In the genomic region with DNA sequence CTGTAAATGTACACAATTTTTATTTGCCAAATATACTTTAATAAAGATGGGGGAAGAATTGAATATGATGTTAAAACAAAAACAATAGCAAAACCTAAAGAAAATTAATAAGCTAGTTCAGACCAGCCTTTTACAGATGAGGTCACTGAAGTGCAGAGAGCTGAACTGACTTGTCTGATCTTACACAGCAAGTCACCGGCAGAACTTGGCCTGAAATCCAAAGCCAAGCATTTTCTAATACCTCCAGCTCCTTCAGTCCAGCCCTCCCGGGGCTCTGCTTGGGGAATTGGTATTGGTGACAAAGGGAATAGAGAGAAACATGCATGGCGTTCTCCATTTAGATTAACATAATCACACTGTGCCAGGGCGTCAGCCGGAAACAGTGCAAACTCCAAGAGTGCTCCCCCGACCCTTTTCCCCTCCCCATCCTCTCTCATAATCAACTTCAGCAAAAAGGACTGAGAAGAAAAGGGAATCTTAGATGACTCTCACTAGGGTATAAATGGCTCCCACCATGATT, we compare ENCODE assay signal across 18 cellular contexts. TPM values are rescaled to one million over a fixed set of nuclear protein-coding genes. Genes with fewer than 3 reads are reported as not detected.
DNase-seq lines count a peak whose midpoint lies in the region; ATAC-seq, FAIRE-seq and TF ChIP-seq lines count a peak whose summit lies in the region.
"Had no signal": no experiment of that assay in that cellular context is flagged by ENCODE, and none has a peak within 500 bp of the region (broad histone marks: within the 10 kb centered on the region; RNA-seq: fewer than 3 reads in every experiment).

No MANE protein-coding gene starts in this region.

- WGBS in HepG2 (ENCODE audit: low lambda C conversion rate), result 14% methylated on average over 6 of the region's 6 CpGs
- WGBS in right lobe of liver (ENCODE audit: insufficient coverage, low coverage, low lambda C conversion rate, missing lambda C conversion rate), result 59% methylated on average over 6 of the region's 6 CpGs
- WGBS in prostate gland, result 40% methylated on average over 6 of the region's 6 CpGs

- BruUV-seq in HepG2 (replicated peaks; lab: Mats Ljungman, UMichigan), result no TSS peak

- FAIRE-seq in HepG2 (lab: Jason Lieb, UNC), result no peak
- no peak for FAIRE-seq in bronchial epithelial cell (lab: Jason Lieb, UNC)
- no peak for FAIRE-seq in H54 (lab: Jason Lieb, UNC)
- FAIRE-seq: D721Med had no signal

- no peak overlapping the region for H3K27ac Mint-ChIP-seq in glutamatergic neuron (ENCODE audit: unreplicated experiment)
- H3K27ac Mint-ChIP-seq in stimulated activated effector memory CD8-positive, alpha-beta T cell treated with anti-CD3 and anti-CD28 coated beads, Interleukin-12 subunit alpha, Interleukin-12 subunit beta, amount 100 ng/mL, for 72 hours, result no peak overlapping the region
- H3K27ac Mint-ChIP-seq: CD8-positive, alpha-beta T cell had no signal

- intact Hi-C loops in HepG2 (cut with micrococcal nuclease; ENCODE audit: unreplicated experiment) (loop anchor here (5.0 kb wide), 1 partner anchor 341 kb away; no protein-coding TSS in a partner anchor), right lobe of liver (cut with DNase I) (no loop called here), prostate gland (cut with DNase I) (loop anchor here (5.0 kb wide), 2 partner anchors 71 to 341 kb away; a partner anchor contains a TSS)

- POLR2A ChIA-PET in HepG2 (lab: Yijun Ruan, JAX), result no interaction called here

- H3K9me3 Mint-ChIP-seq in glutamatergic neuron (ENCODE audit: unreplicated experiment), result no peaks in the 10 kb centered on the region
- H3K9me3 Mint-ChIP-seq in stimulated activated effector memory CD8-positive, alpha-beta T cell treated with anti-CD3 and anti-CD28 coated beads, Interleukin-12 subunit alpha, Interleukin-12 subunit beta, amount 100 ng/mL, for 72 hours, result peaks cover 11% of the 10 kb centered on the region
- H3K9me3 Mint-ChIP-seq: CD8-positive, alpha-beta T cell had no signal

- TF ChIP-seq EP300 in HepG2 (IDR thresholded peaks at IDR 0.05; ENCODE audit: low read depth in 2 of 2, low read length in 2 of 2) (no peak), HepG2 (CRISPR knock-in tag; IDR thresholded peaks at IDR 0.05; ENCODE audit: borderline replicate concordance) (no peak)

- ATAC-seq in HepG2 (no peak), right lobe of liver (no peak)
- no peak for ATAC-seq in stimulated activated effector memory CD8-positive, alpha-beta T cell treated with anti-CD3 and anti-CD28 coated beads, Interleukin-12 subunit alpha, Interleukin-12 subunit beta, amount 100 ng/mL, for 72 hours
- ATAC-seq: CD8-positive, alpha-beta T cell had no signal

- H3K9me3 ChIP-seq in HepG2 (ENCODE audit: low read length) (no peaks in the 10 kb centered on the region), right lobe of liver (no peaks in the 10 kb centered on the region), prostate gland (no peaks in the 10 kb centered on the region)

- TF ChIP-seq CTCF in HepG2 (CRISPR knock-in tag; IDR thresholded peaks at IDR 0.05) (no peak), right lobe of liver (IDR thresholded peaks at IDR 0.05) (no peak), bronchial epithelial cell (IDR thresholded peaks at IDR 0.05; ENCODE audit: insufficient read depth, low read length, severe bottlenecking) (no peak), glutamatergic neuron (IDR thresholded peaks at IDR 0.05; ENCODE audit: partially characterized antibody, unreplicated experiment) (no peak), prostate gland (IDR thresholded peaks at IDR 0.05) (no peak)

- H4K20me1 ChIP-seq in HepG2 (ENCODE audit: insufficient read depth, low read length), result no peaks in the 10 kb centered on the region

- H3K36me3 ChIP-seq in HepG2 (replicated peaks in 1 of 2; ENCODE audit: control insufficient read depth in 1 of 2, insufficient read depth in 2 of 2, low read length in 2 of 2) (no peaks in the 10 kb centered on the region), right lobe of liver (no peaks in the 10 kb centered on the region), bronchial epithelial cell (ENCODE audit: control insufficient read depth, insufficient read depth, low read length) (no peaks in the 10 kb centered on the region), prostate gland (no peaks in the 10 kb centered on the region)

- no peak overlapping the region for H3K9ac ChIP-seq in HepG2 (ENCODE audit: insufficient read depth, low read depth, low read length)

- CTCF ChIA-PET in HepG2 (lab: Yijun Ruan, JAX; ENCODE audit: low intra/inter-chr PET ratio, low total read pairs), result no interaction called here

- no peaks in the 10 kb centered on the region for H3K36me3 Mint-ChIP-seq in glutamatergic neuron (ENCODE audit: unreplicated experiment)
- H3K36me3 Mint-ChIP-seq in stimulated activated effector memory CD8-positive, alpha-beta T cell treated with anti-CD3 and anti-CD28 coated beads, Interleukin-12 subunit alpha, Interleukin-12 subunit beta, amount 100 ng/mL, for 72 hours, result peaks cover 5% of the 10 kb centered on the region
- H3K36me3 Mint-ChIP-seq: CD8-positive, alpha-beta T cell had no signal

- H3K27me3 ChIP-seq in HepG2 (ENCODE audit: control insufficient read depth in 1 of 2, insufficient read depth in 2 of 2, low read length in 2 of 2) (no peaks in the 10 kb centered on the region; a peak in 2 of 5 replicates), right lobe of liver (no peaks in the 10 kb centered on the region), bronchial epithelial cell (ENCODE audit: control insufficient read depth, insufficient read depth, low read length) (no peaks in the 10 kb centered on the region), prostate gland (replicated peaks; ENCODE audit: insufficient read depth) (no peaks in the 10 kb centered on the region)

- peaks cover 3% of the 10 kb centered on the region for H3K27me3 Mint-ChIP-seq in glutamatergic neuron (ENCODE audit: unreplicated experiment)

- H3K4me1 ChIP-seq in HepG2 (ENCODE audit: insufficient read depth, low read length) (peaks cover 31% of the 10 kb centered on the region), right lobe of liver (peaks cover 0 to 4% (median 1%) of the 10 kb centered on the region in 4 donors), prostate gland (replicated peaks) (no peaks in the 10 kb centered on the region)

- peak overlapping the region; percentile 36 for H3K4me2 ChIP-seq in HepG2 (ENCODE audit: low read depth, low read length)

- H3K79me2 ChIP-seq in HepG2 (ENCODE audit: insufficient read depth, low read length), result no peaks in the 10 kb centered on the region

- no peak overlapping the region for H2AFZ ChIP-seq in HepG2 (ENCODE audit: low read length)

- H3K27ac ChIP-seq in HepG2 (ENCODE audit: extremely low read length, insufficient read depth, low read length) (no peak overlapping the region), right lobe of liver (no peak overlapping the region), prostate gland (no peak overlapping the region)

- TF ChIP-seq RAD21 in HepG2 (CRISPR knock-in tag; IDR thresholded peaks at IDR 0.05), result no peak

- H3K4me3 ChIP-seq in HepG2 (replicated peaks in 1 of 3; ENCODE audit: insufficient read depth in 1 of 3, low read depth in 2 of 3, low read length in 3 of 3) (no peak overlapping the region), right lobe of liver (no peak overlapping the region), bronchial epithelial cell (ENCODE audit: low read depth, low read length) (no peak overlapping the region), prostate gland (no peak overlapping the region)

- peaks cover 15% of the 10 kb centered on the region for H3K4me1 Mint-ChIP-seq in glutamatergic neuron (ENCODE audit: low read depth, unreplicated experiment)
- peaks cover 17% of the 10 kb centered on the region for H3K4me1 Mint-ChIP-seq in stimulated activated effector memory CD8-positive, alpha-beta T cell treated with anti-CD3 and anti-CD28 coated beads, Interleukin-12 subunit alpha, Interleukin-12 subunit beta, amount 100 ng/mL, for 72 hours

- TF ChIP-seq POLR2A in HepG2 (IDR thresholded peaks at IDR 0.05; ENCODE audit: insufficient read depth in 1 of 2, low read depth in 2 of 2, low read length in 2 of 2), result no peak
- no peak for TF ChIP-seq POLR2A in right lobe of liver (IDR thresholded peaks at IDR 0.05)
- no peak for TF ChIP-seq POLR2A in H54 (IDR thresholded peaks at IDR 0.05; ENCODE audit: low read depth, low read length)
- TF ChIP-seq POLR2A in prostate gland (IDR thresholded peaks at IDR 0.05), result no peak

- in situ Hi-C loops in HepG2 (cut with HindIII; ENCODE audit: extremely low pct_ligation_motif_present, low pct_unique_long_range_greater_than_20kb), result loop anchor here (5.0 to 10.0 kb wide), 2 partner anchors 71 to 238 kb away; a partner anchor contains a TSS

- DNase-seq in HepG2 (ENCODE audit: low spot score) (no peak), right lobe of liver (no peak), bronchial epithelial cell (ENCODE audit: low read depth) (peak; percentile 73), glutamatergic neuron (peak; percentile 40), H54 (ENCODE audit: insufficient read length, low spot score) (no peak), prostate gland (ENCODE audit: low spot score) (no peak)
- no peak for DNase-seq in stimulated activated effector memory CD8-positive, alpha-beta T cell treated with anti-CD3 and anti-CD28 coated beads, Interleukin-12 subunit alpha, Interleukin-12 subunit beta, amount 100 ng/mL, for 72 hours (ENCODE audit: low spot score in 2 of 2)
- DNase-seq: ACHN; CD8-positive, alpha-beta T cell; DND-41; GDM1; H7; Kasumi-1; NCI-H1417 treated with DMSO at 0.1 percent for 48 hours; NCI-H2029 treated with DMSO at 0.1 percent for 48 hours; NCI-H226; NCI-H526 had no signal

- H3K4me3 Mint-ChIP-seq in glutamatergic neuron (ENCODE audit: unreplicated experiment), result peak overlapping the region; percentile 32
- H3K4me3 Mint-ChIP-seq in stimulated activated effector memory CD8-positive, alpha-beta T cell treated with anti-CD3 and anti-CD28 coated beads, Interleukin-12 subunit alpha, Interleukin-12 subunit beta, amount 100 ng/mL, for 72 hours, result no peak overlapping the region
- H3K4me3 Mint-ChIP-seq: CD8-positive, alpha-beta T cell had no signal

RNA-seq across cellular contexts. Expression of a gene that starts 14.1 kb away (rescaled TPM):
- total RNA-seq in HepG2 (2016; rRNA removed; fragmentation: Illumina TruSeq; extraction: Trizol) (21.5 and 23.7 TPM in 2 replicates), right lobe of liver (1 to 10 TPM; 4.5 to 8.7 (median 6.8) TPM), bronchial epithelial cell (4.7 and 7.4 TPM in 2 replicates), glutamatergic neuron (ENCODE audit: unreplicated experiment) (40.0 TPM), prostate gland (10 to 100 TPM; 13.9 to 23.2 TPM)
- 5.3 and 7.3 TPM in 2 replicates for total RNA-seq in HepG2 (2016; cell fraction: cytosol; rRNA removed; fragmentation: Illumina TruSeq; extraction: Trizol; ENCODE audit: low read depth)
- total RNA-seq in HepG2 (2016; cell fraction: insoluble cytoplasmic fraction; rRNA removed; fragmentation: Illumina TruSeq; extraction: Trizol), result 24.0 and 25.1 TPM in 2 replicates
- total RNA-seq in HepG2 (2016; cell fraction: membrane; rRNA removed; fragmentation: Illumina TruSeq; extraction: Trizol), result 11.5 and 12.3 TPM in 2 replicates
- 14.5 and 18.1 TPM in 2 replicates for total RNA-seq in HepG2 (2016; cell fraction: nucleus; rRNA removed; fragmentation: Illumina TruSeq; extraction: Trizol)
- 10.9 and 11.4 TPM in 2 replicates for polyA plus RNA-seq in HepG2 (2011; rRNA removed)
- polyA plus RNA-seq in HepG2 (2011; cell fraction: cytosol; rRNA removed), result 8.2 and 10.4 TPM in 2 replicates
- 9.0 and 10.7 TPM in 2 replicates for polyA plus RNA-seq in HepG2 (2011; cell fraction: nucleus; rRNA removed)
- 7.4 and 9.0 TPM in 2 replicates for polyA plus RNA-seq in HepG2 (2012)
- polyA plus RNA-seq in HepG2 (2016; cell fraction: cytosol; fragmentation: Illumina TruSeq; extraction: Trizol; ENCODE audit: low read depth), result 6.4 and 6.7 TPM in 2 replicates
- polyA plus RNA-seq in HepG2 (2016; cell fraction: insoluble cytoplasmic fraction; fragmentation: Illumina TruSeq; extraction: Trizol; ENCODE audit: low read depth), result 20.5 and 21.3 TPM in 2 replicates
- polyA plus RNA-seq in HepG2 (2016; cell fraction: membrane; fragmentation: Illumina TruSeq; extraction: Trizol; ENCODE audit: low read depth), result 8.9 and 9.9 TPM in 2 replicates
- 22.1 and 26.1 TPM in 2 replicates for polyA plus RNA-seq in HepG2 (2016; cell fraction: nucleus; fragmentation: Illumina TruSeq; extraction: Trizol; ENCODE audit: insufficient read depth, low read depth)
- polyA minus RNA-seq in HepG2 (2011; rRNA and poly(A)+ RNA removed; ENCODE audit: low replicate concordance), result 5.9 and 16.0 TPM in 2 replicates
- 6.9 and 8.2 TPM in 2 replicates for polyA minus RNA-seq in HepG2 (2011; cell fraction: cytosol; rRNA and poly(A)+ RNA removed)
- polyA minus RNA-seq in HepG2 (2011; cell fraction: nucleus; rRNA and poly(A)+ RNA removed), result 16.1 and 23.2 TPM in 2 replicates

Comparison
In these comparisons a context has a peak if more than half of its experiments do, and no peak if none do; other contexts are left out.
1. intact Hi-C loops: an anchor here in HepG2 (5.0 kb wide) and prostate gland (5.0 kb wide); none called in right lobe of liver.
2. DNase-seq: peak in bronchial epithelial cell (single experiment) and glutamatergic neuron (single experiment); none in HepG2 (single experiment), right lobe of liver (0 of 3), H54 (single experiment), stimulated activated effector memory CD8-positive, alpha-beta T cell treated with anti-CD3 and anti-CD28 coated beads, Interleukin-12 subunit alpha, Interleukin-12 subunit beta, amount 100 ng/mL, for 72 hours (0 of 2) and prostate gland (single experiment).